1 cellular context compared by ENCODE assay signal in genomic region chr16:56246051-56246817, GRCh38.
TF ChIP-seq lines count a peak whose summit lies in the region.

No MANE protein-coding gene starts in this region.

TF ChIP-seq in SK-N-SH, 30 proteins besides CTCF, POLR2A, EP300 and RAD21 (continued from another document):
- TF ChIP-seq ZBTB33 (IDR thresholded peaks at IDR 0.05; ENCODE audit: borderline replicate concordance, low read depth): no peak
- TF ChIP-seq MXI1 (IDR thresholded peaks at IDR 0.05; ENCODE audit: low read depth, low read length): no peak
- TF ChIP-seq ELF1 (IDR thresholded peaks at IDR 0.05): no peak
